Comparison of ENCODE assay signal across 1 cellular context in genomic region chr1:244050835-244051444, GRCh38.
TF ChIP-seq lines count a peak whose summit lies in the region.

ZBTB18 (plus strand) TSS chr1:244051283; CDS start chr1:244051432, 149 bp downstream.

TF ChIP-seq in HEK293T, 16 proteins besides CTCF, POLR2A, EP300 and RAD21 (continued from another document):
- peak; percentile 65; the same call in 1 of the 2 replicates for TF ChIP-seq HDGF (IDR thresholded peaks at IDR 0.05; ENCODE audit: borderline replicate concordance)
- TF ChIP-seq CTBP1 (IDR thresholded peaks at IDR 0.05; ENCODE audit: borderline replicate concordance) = peak; percentile 53; the same call in 1 of the 2 replicates
- no peak for TF ChIP-seq FOXK2 (IDR thresholded peaks at IDR 0.05)
- no peak for TF ChIP-seq BHLHE40 (IDR thresholded peaks at IDR 0.05; ENCODE audit: borderline replicate concordance)
